In genomic region chr17:44829558-44830358, GRCh38 we compare ENCODE assay signal across 8 cellular contexts. TPM values are rescaled to one million over a fixed set of nuclear protein-coding genes. Genes with fewer than 3 reads are reported as not detected.
DNase-seq lines count a peak whose midpoint lies in the region; ATAC-seq, FAIRE-seq and TF ChIP-seq lines count a peak whose summit lies in the region.
"Had no signal": no experiment of that assay in that cellular context is flagged by ENCODE, and none has a peak within 500 bp of the region (broad histone marks: within the 10 kb centered on the region; RNA-seq: fewer than 3 reads in every experiment).

GJC1 (minus strand) TSS chr17:44830287; CDS start chr17:44805817, 24,470 bp downstream.

- peaks cover 7% of the 10 kb centered on the region for H3K4me1 Mint-ChIP-seq in astrocyte (ENCODE audit: low read depth, unreplicated experiment)

- ATAC-seq in HG03460 (IDR thresholded peaks at IDR 0.05; ENCODE audit: unreplicated experiment) = no peak
- ATAC-seq in HG03571 (IDR thresholded peaks at IDR 0.05; ENCODE audit: unreplicated experiment) = no peak

- H3K79me2 ChIP-seq in astrocyte (ENCODE audit: insufficient read depth, low read length) = peaks cover 51% of the 10 kb centered on the region

- TF ChIP-seq CTCF in astrocyte (IDR thresholded peaks at IDR 0.05; ENCODE audit: insufficient read depth, low read depth, low read length) = no peak

- H3K4me1 ChIP-seq in astrocyte (ENCODE audit: insufficient read depth, low read length) = peaks cover 8% of the 10 kb centered on the region
- H3K4me1 ChIP-seq in skeletal muscle satellite cell (ENCODE audit: control insufficient read depth, insufficient read depth, low read length) = peaks cover 26% of the 10 kb centered on the region

- H3K9ac ChIP-seq in astrocyte (ENCODE audit: low read length) = peak within 1 kb of the TSS; percentile 94
- H3K9ac ChIP-seq in skeletal muscle satellite cell (ENCODE audit: low read depth, low read length) = peak within 1 kb of the TSS; percentile 90

- H3K4me3 Mint-ChIP-seq in astrocyte (ENCODE audit: unreplicated experiment) = peak within 1 kb of the TSS; percentile 99

- H3K4me3 ChIP-seq in astrocyte (ENCODE audit: insufficient read depth, low read depth, low read length) (peak within 1 kb of the TSS; percentile 97), iPS-11a (ENCODE audit: low read depth, low read length) (peak within 1 kb of the TSS; percentile 97), skeletal muscle satellite cell (ENCODE audit: low read length) (peak within 1 kb of the TSS; percentile 90)

- peaks cover 17% of the 10 kb centered on the region for H4K20me1 ChIP-seq in astrocyte (ENCODE audit: insufficient read depth, low read length)

- H3K36me3 ChIP-seq in astrocyte (ENCODE audit: insufficient read depth, low read length) (no peaks in the 10 kb centered on the region), skeletal muscle satellite cell (ENCODE audit: insufficient read depth, low read length) (no peaks in the 10 kb centered on the region)

- DNase-seq in NCI-H69 (lab: John Stamatoyannopoulos, UW) = peak; percentile 81
- DNase-seq in astrocyte (ENCODE audit: low read depth) = no peak

- H3K9me3 ChIP-seq in astrocyte (ENCODE audit: insufficient read depth, low read depth, low read length) (no peaks in the 10 kb centered on the region), skeletal muscle satellite cell (replicated peaks; ENCODE audit: low read length) (no peaks in the 10 kb centered on the region)

- no peak for FAIRE-seq in astrocyte (lab: Jason Lieb, UNC)
- FAIRE-seq: colon had no signal

- H3K27me3 ChIP-seq in astrocyte (ENCODE audit: insufficient read depth, low read length) (no peaks in the 10 kb centered on the region), skeletal muscle satellite cell (ENCODE audit: control insufficient read depth, insufficient read depth, low read length) (no peaks in the 10 kb centered on the region)

- in situ Hi-C loops in GM18951 (cut with MboI; ENCODE audit: low sequenced_read_pairs, unreplicated experiment) = no loop called here

- H3K27me3 Mint-ChIP-seq in astrocyte (ENCODE audit: low read depth, unreplicated experiment) = peaks cover 3% of the 10 kb centered on the region

- peak within 1 kb of the TSS; percentile 93 for H2AFZ ChIP-seq in astrocyte (ENCODE audit: low read depth, low read length)

- H3K27ac Mint-ChIP-seq in astrocyte (ENCODE audit: unreplicated experiment) = peak within 1 kb of the TSS; percentile 92

- H3K4me2 ChIP-seq in astrocyte (ENCODE audit: low read length) (peak within 1 kb of the TSS; percentile 90), skeletal muscle satellite cell (ENCODE audit: low read length) (peak within 1 kb of the TSS; percentile 84)

- TF ChIP-seq POLR2A in GM18951 (IDR thresholded peaks at IDR 0.05; ENCODE audit: extremely low read depth, insufficient read depth, insufficient read length) = peak; percentile 52

- H3K27ac ChIP-seq in astrocyte (ENCODE audit: low read depth, low read length) = peak within 1 kb of the TSS; percentile 84

- H3K36me3 Mint-ChIP-seq in astrocyte (ENCODE audit: low read depth, unreplicated experiment) = no peaks in the 10 kb centered on the region

- H3K9me3 Mint-ChIP-seq in astrocyte (ENCODE audit: unreplicated experiment) = no peaks in the 10 kb centered on the region

RNA-seq across cellular contexts. Expression of gene GJC1, which starts in this region (rescaled TPM):
- 28.0 and 38.4 TPM in 2 replicates for total RNA-seq in astrocyte
- 7.2 and 19.8 TPM in 2 replicates for total RNA-seq in skeletal muscle satellite cell (2012; rRNA removed)
